ENCODE assay signal across 18 cellular contexts in genomic region chr2:34738691-34739090, GRCh38.
DNase-seq lines count a peak whose midpoint lies in the region; ATAC-seq and TF ChIP-seq lines count a peak whose summit lies in the region.
"Had no signal": no experiment of that assay in that cellular context is flagged by ENCODE, and none has a peak within 500 bp of the region (broad histone marks: within the 10 kb centered on the region; RNA-seq: fewer than 3 reads in every experiment).

No MANE protein-coding gene starts in this region.

- H3K4me1 Mint-ChIP-seq in CD4-positive, alpha-beta T cell (ENCODE audit: low read depth) = no peaks in the 10 kb centered on the region
- H3K4me1 Mint-ChIP-seq: activated naive CD8-positive, alpha-beta T cell treated with anti-CD3 and anti-CD28 coated beads, Interleukin-2, amount 10 ng/mL, durations not matched to agents 7 days and 5 days; B cell had no signal

- H3K27me3 ChIP-seq in DND-41 (ENCODE audit: insufficient read depth, low read length, poor library complexity) (no peaks in the 10 kb centered on the region), body of pancreas (no peaks in the 10 kb centered on the region), mesendoderm (ENCODE audit: insufficient read depth, low read length, poor library complexity) (no peaks in the 10 kb centered on the region)
- no peaks in the 10 kb centered on the region for H3K27me3 ChIP-seq in CD4-positive, alpha-beta T cell (ENCODE audit: control insufficient read depth, insufficient read depth, low read length)

- H3K36me3 ChIP-seq in DND-41 (ENCODE audit: insufficient read depth, low read length) (no peaks in the 10 kb centered on the region), body of pancreas (replicated peaks in 1 of 2; ENCODE audit: insufficient read depth in 1 of 2, low read depth in 2 of 2) (no peaks in the 10 kb centered on the region), mesendoderm (ENCODE audit: control insufficient read depth, insufficient read depth, low read length) (no peaks in the 10 kb centered on the region)
- H3K36me3 ChIP-seq: HAP-1 had no signal

- POLR2A ChIA-PET in CD4-positive, alpha-beta T cell (lab: Charles Lee) = no interaction called here

- ATAC-seq in DND-41 (ENCODE audit: insufficient read depth, low read depth) (no peak), body of pancreas (no peak), Right ventricle myocardium superior (ENCODE audit: poor library complexity) (no peak)
- no peak for ATAC-seq in CD4-positive, alpha-beta T cell (ENCODE audit: poor library complexity)

- no peak overlapping the region for H3K56ac ChIP-seq in mesendoderm (ENCODE audit: low read length)

- DNase-seq in DND-41 = no peak
- no peak for DNase-seq in LNCaP clone FGC (ENCODE audit: low read depth)
- DNase-seq in body of pancreas = peak in 1 of 4 donors; percentile 19
- DNase-seq in mesendoderm = peak; percentile 71
- DNase-seq in Kasumi-1 (lab: John Stamatoyannopoulos, UW) = no peak
- DNase-seq in Right ventricle myocardium superior = no peak
- DNase-seq in CD4-positive, alpha-beta T cell = no peak
- DNase-seq in NCI-H187 (lab: John Stamatoyannopoulos, UW) = no peak
- DNase-seq: activated CD4-positive, alpha-beta T cell treated with anti-CD3 and anti-CD28 coated beads for 4 hours; activated naive CD8-positive, alpha-beta T cell treated with anti-CD3 and anti-CD28 coated beads, Interleukin-2, amount 10 ng/mL, durations not matched to agents 7 days and 5 days; activated T-cell treated with anti-CD3 and anti-CD28 coated beads, Interleukin-2, amount 50 U/mL, for 48 hours; cerebellar nuclear complex; NCI-H146; stimulated activated CD4-positive, alpha-beta T cell treated with anti-CD3 and anti-CD28 coated beads, Interleukin-15, amount 100 ng/mL, for 24 hours; T-helper 2 cell had no signal

- H3K4me1 ChIP-seq in DND-41 (ENCODE audit: insufficient read depth, low read length) = no peaks in the 10 kb centered on the region
- H3K4me1 ChIP-seq in body of pancreas = no peaks in the 10 kb centered on the region
- no peaks in the 10 kb centered on the region for H3K4me1 ChIP-seq in mesendoderm (ENCODE audit: control insufficient read depth, low read depth, low read length)
- H3K4me1 ChIP-seq: HAP-1 had no signal

- WGBS in body of pancreas, 2 donors = 21 to 43% methylated on average over 3 of the region's 3 CpGs
- no CpG with 5 or more reads among the region's 3 CpGs for WGBS in mesendoderm (ENCODE audit: extremely low coverage, insufficient coverage, low lambda C conversion rate)

- H3K9ac ChIP-seq in DND-41 (ENCODE audit: low read depth, low read length) (no peak overlapping the region), mesendoderm (ENCODE audit: low read length) (no peak overlapping the region)

- H2AK5ac ChIP-seq in mesendoderm (ENCODE audit: low read length) = no peak overlapping the region

- H3K4me2 ChIP-seq in DND-41 (ENCODE audit: insufficient read depth, low read length) = no peak overlapping the region
- H3K4me2 ChIP-seq in mesendoderm (ENCODE audit: low read length) = no peak overlapping the region

- peak; percentile 31 for TF ChIP-seq CTCF in DND-41 (IDR thresholded peaks at IDR 0.05; ENCODE audit: borderline replicate concordance, extremely low read depth, low read length, poor library complexity, severe bottlenecking)
- TF ChIP-seq CTCF in LNCaP clone FGC (IDR thresholded peaks at IDR 0.05; ENCODE audit: control insufficient read depth, extremely low read depth, insufficient read depth) = peak; percentile 33; the same call in 1 of the 2 replicates
- peak in 4 of 7 experiments; percentile 14 to 43 (median 39) for TF ChIP-seq CTCF in body of pancreas (IDR thresholded peaks at IDR 0.05)
- no peak for TF ChIP-seq CTCF in CD4-positive, alpha-beta T cell (IDR thresholded peaks at IDR 0.05)

- H3K9me3 ChIP-seq in DND-41 (ENCODE audit: insufficient read depth, low read length, severe bottlenecking) (no peaks in the 10 kb centered on the region), body of pancreas (no peaks in the 10 kb centered on the region)
- H3K9me3 ChIP-seq in CD4-positive, alpha-beta T cell (ENCODE audit: control insufficient read depth, low read length) = no peaks in the 10 kb centered on the region
- H3K9me3 ChIP-seq: HAP-1 had no signal

- no peak overlapping the region for H3K4me3 ChIP-seq in DND-41 (ENCODE audit: low read depth in 1 of 2, low read length in 2 of 2)
- no peak overlapping the region for H3K4me3 ChIP-seq in LNCaP clone FGC (ENCODE audit: low read depth, low read length)
- no peak overlapping the region for H3K4me3 ChIP-seq in body of pancreas
- no peak overlapping the region for H3K4me3 ChIP-seq in mesendoderm (ENCODE audit: low read length)
- H3K4me3 ChIP-seq: HAP-1 had no signal

- H3K36me3 Mint-ChIP-seq in CD4-positive, alpha-beta T cell (ENCODE audit: low read depth) = no peaks in the 10 kb centered on the region
- H3K36me3 Mint-ChIP-seq: activated naive CD8-positive, alpha-beta T cell treated with anti-CD3 and anti-CD28 coated beads, Interleukin-2, amount 10 ng/mL, durations not matched to agents 7 days and 5 days had no signal

- no peak overlapping the region for H2BK120ac ChIP-seq in mesendoderm (ENCODE audit: low read depth, low read length)

- H3K79me2 ChIP-seq in DND-41 (ENCODE audit: insufficient read depth, low read length) = no peaks in the 10 kb centered on the region
- H3K79me2 ChIP-seq in mesendoderm (ENCODE audit: control insufficient read depth, insufficient read depth, low read length) = no peaks in the 10 kb centered on the region

- TF ChIP-seq POLR2A in body of pancreas (IDR thresholded peaks at IDR 0.05) = no peak

- no peak overlapping the region for H3K4me3 Mint-ChIP-seq in CD4-positive, alpha-beta T cell
- H3K4me3 Mint-ChIP-seq: activated naive CD8-positive, alpha-beta T cell treated with anti-CD3 and anti-CD28 coated beads, Interleukin-2, amount 10 ng/mL, durations not matched to agents 7 days and 5 days; B cell had no signal

- no peaks in the 10 kb centered on the region for H3K27me3 Mint-ChIP-seq in CD4-positive, alpha-beta T cell
- H3K27me3 Mint-ChIP-seq: activated naive CD8-positive, alpha-beta T cell treated with anti-CD3 and anti-CD28 coated beads, Interleukin-2, amount 10 ng/mL, durations not matched to agents 7 days and 5 days; B cell had no signal

- H4K5ac ChIP-seq in mesendoderm (ENCODE audit: low read length) = no peak overlapping the region

- H3K23ac ChIP-seq in mesendoderm (ENCODE audit: low read length) = no peak overlapping the region

- no peak overlapping the region for H2BK5ac ChIP-seq in mesendoderm (ENCODE audit: low read length)

- no peak overlapping the region for H4K8ac ChIP-seq in mesendoderm (ENCODE audit: low read depth, low read length)

- no peaks in the 10 kb centered on the region for H4K20me1 ChIP-seq in DND-41 (ENCODE audit: insufficient read depth, low read length)

- no peak overlapping the region for H3K18ac ChIP-seq in mesendoderm (ENCODE audit: low read length)

- intact Hi-C loops in body of pancreas (cut with DNase I) (no loop called here), Right ventricle myocardium superior (cut with DNase I) (no loop called here)
- intact Hi-C loops in CD4-positive, alpha-beta T cell (cut with DNase I, micrococcal nuclease) = no loop called here

- no peaks in the 10 kb centered on the region for H3K79me1 ChIP-seq in mesendoderm (ENCODE audit: low read length)

- no peak overlapping the region for H3K27ac Mint-ChIP-seq in CD4-positive, alpha-beta T cell
- H3K27ac Mint-ChIP-seq: activated naive CD8-positive, alpha-beta T cell treated with anti-CD3 and anti-CD28 coated beads, Interleukin-2, amount 10 ng/mL, durations not matched to agents 7 days and 5 days; B cell had no signal

- CTCF ChIA-PET in CD4-positive, alpha-beta T cell (lab: Charles Lee) = no interaction called here

- H2BK15ac ChIP-seq in mesendoderm (replicated peaks; ENCODE audit: low read depth) = no peak overlapping the region

- H2AFZ ChIP-seq in DND-41 (ENCODE audit: low read depth, low read length) = no peak overlapping the region

- no peak overlapping the region for H3K27ac ChIP-seq in DND-41 (ENCODE audit: low read length)
- no peak overlapping the region for H3K27ac ChIP-seq in body of pancreas
- no peak overlapping the region for H3K27ac ChIP-seq in mesendoderm (ENCODE audit: low read depth, low read length)
- H3K27ac ChIP-seq in CD4-positive, alpha-beta T cell (ENCODE audit: low read depth, low read length) = no peak overlapping the region
- H3K27ac ChIP-seq: epithelial cell of prostate had no signal

- no peaks in the 10 kb centered on the region for H3K9me3 Mint-ChIP-seq in CD4-positive, alpha-beta T cell

- H3K4ac ChIP-seq in mesendoderm (ENCODE audit: low read depth, low read length) = no peak overlapping the region
